8 cellular contexts compared by ENCODE assay signal in genomic region chr10:73857446-73857845, GRCh38. TPM values are rescaled to one million over a fixed set of nuclear protein-coding genes. Genes with fewer than 3 reads are reported as not detected.
DNase-seq lines count a peak whose midpoint lies in the region; ATAC-seq and TF ChIP-seq lines count a peak whose summit lies in the region.

No MANE protein-coding gene starts in this region.

- H3K4me1 Mint-ChIP-seq in activated T-cell treated with anti-CD3 and anti-CD28 coated beads, Interleukin-2, amount 50 U/mL, for 24 hours (ENCODE audit: low read depth), result peaks cover 69% of the 10 kb centered on the region
- peaks cover 94% of the 10 kb centered on the region for H3K4me1 Mint-ChIP-seq in stimulated activated naive CD8-positive, alpha-beta T cell treated with anti-CD3 and anti-CD28 coated beads, Interleukin-15, amount 100 ng/mL, for 72 hours

- BruUV-seq in Panc1 (replicated peaks; lab: Mats Ljungman, UMichigan), result no TSS peak

- in situ Hi-C loops in Panc1 (cut with HindIII; ENCODE audit: low pct_unique_long_range_greater_than_20kb, low sequenced_read_pairs), result no loop called here

- intact Hi-C loops in Panc1 (cut with micrococcal nuclease; ENCODE audit: unreplicated experiment), result no loop called here

- H3K27me3 Mint-ChIP-seq in activated T-cell treated with anti-CD3 and anti-CD28 coated beads, Interleukin-2, amount 50 U/mL, for 24 hours, result no peaks in the 10 kb centered on the region
- H3K27me3 Mint-ChIP-seq in stimulated activated naive CD8-positive, alpha-beta T cell treated with anti-CD3 and anti-CD28 coated beads, Interleukin-15, amount 100 ng/mL, for 72 hours, result no peaks in the 10 kb centered on the region

- peak overlapping the region; percentile 92 for H3K27ac Mint-ChIP-seq in activated T-cell treated with anti-CD3 and anti-CD28 coated beads, Interleukin-2, amount 50 U/mL, for 24 hours
- peak overlapping the region in 1 of 2 donors; percentile 74 for H3K27ac Mint-ChIP-seq in stimulated activated naive CD8-positive, alpha-beta T cell treated with anti-CD3 and anti-CD28 coated beads, Interleukin-15, amount 100 ng/mL, for 72 hours

- no peaks in the 10 kb centered on the region for H3K27me3 ChIP-seq in Panc1 (ENCODE audit: control insufficient read depth, insufficient read depth, low read length)

- H3K4me3 ChIP-seq in Panc1 (ENCODE audit: low read depth in 2 of 2, low read length in 2 of 2), result no peak overlapping the region

- peak overlapping the region; percentile 72 for H3K4me3 Mint-ChIP-seq in activated T-cell treated with anti-CD3 and anti-CD28 coated beads, Interleukin-2, amount 50 U/mL, for 24 hours
- H3K4me3 Mint-ChIP-seq in stimulated activated naive CD8-positive, alpha-beta T cell treated with anti-CD3 and anti-CD28 coated beads, Interleukin-15, amount 100 ng/mL, for 72 hours, result peak overlapping the region; percentile 70 to 72

- H3K36me3 Mint-ChIP-seq in activated T-cell treated with anti-CD3 and anti-CD28 coated beads, Interleukin-2, amount 50 U/mL, for 24 hours (ENCODE audit: low read depth), result peaks cover 76% of the 10 kb centered on the region

- CTCF ChIA-PET in Panc1 (lab: Charles Lee), result interaction anchor here (1.9 kb wide), 1 partner anchor 22 kb away, joined by 6 read pairs; no protein-coding TSS in a partner anchor

- POLR2A ChIA-PET in Panc1 (lab: Charles Lee), result interaction anchor here (0.5 kb wide), 1 partner anchor 206 kb away, joined by 5 read pairs; no protein-coding TSS in a partner anchor

- ATAC-seq in Panc1, result peak; percentile 72
- peak; percentile 94 for ATAC-seq in stimulated activated naive CD8-positive, alpha-beta T cell treated with anti-CD3 and anti-CD28 coated beads, Interleukin-15, amount 100 ng/mL, for 72 hours

- no peaks in the 10 kb centered on the region for H3K9me3 ChIP-seq in Panc1 (ENCODE audit: control insufficient read depth, insufficient read depth, low read depth, low read length)

- no peaks in the 10 kb centered on the region for H3K9me3 Mint-ChIP-seq in activated T-cell treated with anti-CD3 and anti-CD28 coated beads, Interleukin-2, amount 50 U/mL, for 24 hours
- no peaks in the 10 kb centered on the region for H3K9me3 Mint-ChIP-seq in stimulated activated naive CD8-positive, alpha-beta T cell treated with anti-CD3 and anti-CD28 coated beads, Interleukin-15, amount 100 ng/mL, for 72 hours

- H3K27ac ChIP-seq in Panc1 (ENCODE audit: low read length) (peak overlapping the region; percentile 0), caudate nucleus (ENCODE audit: low read depth, low read length) (peak overlapping the region; percentile 9)

- H3K4me1 ChIP-seq in Panc1 (ENCODE audit: control insufficient read depth, insufficient read depth, low read length), result peaks cover 15% of the 10 kb centered on the region

- no peak for TF ChIP-seq CTCF in Panc1 (IDR thresholded peaks at IDR 0.05)

- peaks cover 6% of the 10 kb centered on the region; the same call in 1 of the 2 replicates for H3K36me3 ChIP-seq in Panc1 (ENCODE audit: control insufficient read depth, insufficient read depth, low read length)

- DNase-seq in activated T-cell treated with anti-CD3 and anti-CD28 coated beads, Interleukin-2, amount 50 U/mL, for 24 hours, result peak; percentile 58
- DNase-seq in activated T-cell treated with anti-CD3 and anti-CD28 coated beads, Interleukin-2, amount 50 U/mL, for 1 hour, result no peak
- DNase-seq in Panc1 (ENCODE audit: low read depth, low spot score) (no peak), caudate nucleus (lab: John Stamatoyannopoulos, UW) (no peak), NCI-H1436 (lab: John Stamatoyannopoulos, UW) (no peak), NCI-H2107 (lab: John Stamatoyannopoulos, UW) (no peak), NCI-H187 treated with DMSO at 0.1 percent for 48 hours (lab: John Stamatoyannopoulos, UW) (no peak)
- DNase-seq in stimulated activated naive CD8-positive, alpha-beta T cell treated with anti-CD3 and anti-CD28 coated beads, Interleukin-15, amount 100 ng/mL, for 72 hours, result peak; percentile 50 to 77

RNA-seq across cellular contexts. Expression of gene CAMK2G, which starts 16.9 kb away (rescaled TPM):
- total RNA-seq in Panc1 (2021; ENCODE audit: unreplicated experiment), result 41.4 TPM
- polyA plus RNA-seq in Panc1 (2012; ENCODE audit: insufficient read length), result 37.5 TPM

RNA-seq across cellular contexts. Expression of gene NDST2, which starts 46.0 kb away (rescaled TPM):
- total RNA-seq in Panc1 (2021; ENCODE audit: unreplicated experiment), result 49.0 TPM
- polyA plus RNA-seq in Panc1 (2012; ENCODE audit: insufficient read length), result 49.6 TPM

RNA-seq across cellular contexts. Expression of gene PLAU, which starts 53.5 kb away (rescaled TPM):
- total RNA-seq in Panc1 (2021; ENCODE audit: unreplicated experiment), result 305 TPM
- polyA plus RNA-seq in Panc1 (2012; ENCODE audit: insufficient read length), result 162 TPM

Comparison
In these comparisons a context has a peak if more than half of its experiments do, and no peak if none do; other contexts are left out.
1. DNase-seq: peak in activated T-cell treated with anti-CD3 and anti-CD28 coated beads, Interleukin-2, amount 50 U/mL, for 24 hours (single experiment) and stimulated activated naive CD8-positive, alpha-beta T cell treated with anti-CD3 and anti-CD28 coated beads, Interleukin-15, amount 100 ng/mL, for 72 hours (2 of 2); none in activated T-cell treated with anti-CD3 and anti-CD28 coated beads, Interleukin-2, amount 50 U/mL, for 1 hour (single experiment), Panc1 (single experiment), caudate nucleus (0 of 61), NCI-H1436 (single experiment), NCI-H2107 (single experiment) and NCI-H187 treated with DMSO at 0.1 percent for 48 hours (single experiment).